In genomic region chrX:46595084-46595483, GRCh38 we compare ENCODE assay signal across 24 cellular contexts.
"Had no signal": no experiment of that assay in that cellular context is flagged by ENCODE, and none has a peak within 500 bp of the region (broad histone marks: within the 10 kb centered on the region; RNA-seq: fewer than 3 reads in every experiment).

No MANE protein-coding gene starts in this region.

- H3K27ac ChIP-seq: KMS-11, RWPE1, SJCRH30 had no signal

- H3K4me2 ChIP-seq: KMS-11 had no signal

- H3K4me1 ChIP-seq: SJCRH30 had no signal

- DNase-seq: IMR-90, Kasumi-1, MM.1S, NCI-H1092 treated with DMSO at 0.1 percent for 48 hours, NCI-H1436, NCI-H187, NCI-H2029, NCI-H2081 treated with DMSO at 0.1 percent for 48 hours, NCI-H2171, NCI-H226, NCI-H446, NCI-H510A, NCI-H524 treated with DMSO at 0.1 percent for 48 hours, NCI-H69, NCI-H774, SHP77 treated with DMSO at 0.1 percent for 48 hours, SJCRH30, SW 1271, T-cell had no signal

- H3K4me3 ChIP-seq: K562, SJCRH30 had no signal

- H3K9ac ChIP-seq: KMS-11 had no signal

- H3K27me3 ChIP-seq: SJCRH30 had no signal

- H3K9me3 Mint-ChIP-seq: T-cell had no signal

- H3K36me3 ChIP-seq: SJCRH30 had no signal

- H3K4me3 Mint-ChIP-seq: T-cell had no signal

- H3K9me3 ChIP-seq: SJCRH30 had no signal

- ATAC-seq: HepG2, K562, Panc1, T-cell had no signal

- H3K27ac Mint-ChIP-seq: T-cell had no signal
